Comparison of ENCODE assay signal across 20 cellular contexts in the genomic region with DNA sequence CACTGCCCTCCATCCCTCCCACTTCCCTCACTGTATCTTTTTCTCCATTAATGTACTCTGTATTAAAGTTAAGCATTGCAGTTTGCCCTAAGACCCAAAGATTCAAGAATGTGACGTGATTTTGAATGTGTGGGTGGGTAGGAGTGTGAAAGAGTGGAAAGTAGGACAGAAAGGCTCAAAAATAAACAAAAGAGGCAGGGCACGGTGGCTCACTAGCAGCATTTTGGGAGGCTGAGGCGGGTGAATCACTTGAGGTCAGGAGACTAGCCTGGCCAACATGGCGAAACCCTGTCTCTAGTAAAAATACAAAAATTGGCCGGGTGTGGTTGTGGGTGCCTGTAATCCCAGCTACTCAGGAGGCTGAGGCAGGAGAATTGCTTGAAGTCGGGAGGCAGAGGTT. TPM values are rescaled to one million over a fixed set of nuclear protein-coding genes. Genes with fewer than 3 reads are reported as not detected.
A peak's percentile ranks its signal among the peaks of the same experiment; 100 is the strongest.
DNase-seq lines count a peak whose midpoint lies in the region; ATAC-seq and TF ChIP-seq lines count a peak whose summit lies in the region.
"Had no signal": no experiment of that assay in that cellular context is flagged by ENCODE, and none has a peak within 500 bp of the region (broad histone marks: within the 10 kb centered on the region; RNA-seq: fewer than 3 reads in every experiment).

No MANE protein-coding gene starts in this region.

- H3K36me3 ChIP-seq in esophagus squamous epithelium: peaks cover 19 to 100% (median 84%) of the 10 kb centered on the region in 3 donors

- no peak overlapping the region for H3K27ac ChIP-seq in esophagus squamous epithelium
- H3K27ac ChIP-seq: epithelial cell of prostate, psoas muscle, upper lobe of left lung had no signal

- TF ChIP-seq POLR2A in esophagus squamous epithelium (IDR thresholded peaks at IDR 0.05): no peak

- peaks cover 96% of the 10 kb centered on the region for H3K36me3 Mint-ChIP-seq in activated T-cell treated with anti-CD3 and anti-CD28 coated beads, Interleukin-2, amount 50 U/mL, for 24 hours (ENCODE audit: low read depth)
- peaks cover 92% of the 10 kb centered on the region for H3K36me3 Mint-ChIP-seq in WTC11

- no peak for TF ChIP-seq CTCF in WTC11 (IDR thresholded peaks at IDR 0.05)
- TF ChIP-seq CTCF in esophagus squamous epithelium (IDR thresholded peaks at IDR 0.05): no peak

- DNase-seq in activated T-cell treated with anti-CD3 and anti-CD28 coated beads, Interleukin-2, amount 50 U/mL, for 24 hours: no peak
- DNase-seq in activated T-cell treated with anti-CD3 and anti-CD28 coated beads for 4 hours (no peak), WTC11 (ENCODE audit: low spot score) (no peak), fibroblast of gingiva (ENCODE audit: low read depth) (peak; percentile 30), stromal cell of bone marrow (ENCODE audit: low read depth) (peak; percentile 54), hippocampal formation (lab: John Stamatoyannopoulos, UW) (no peak), esophagus squamous epithelium (lab: John Stamatoyannopoulos, UW) (no peak)
- DNase-seq: CD8-positive, alpha-beta T cell; dermis blood vessel endothelial cell; DMS79; H7; immature natural killer cell; mammary epithelial cell; NCI-H1694; psoas muscle; stimulated activated naive CD4-positive, alpha-beta T cell; upper lobe of left lung had no signal

- H3K27me3 ChIP-seq in esophagus squamous epithelium: no peaks in the 10 kb centered on the region
- H3K27me3 ChIP-seq: upper lobe of left lung had no signal

- no peaks in the 10 kb centered on the region for H3K9me3 Mint-ChIP-seq in activated T-cell treated with anti-CD3 and anti-CD28 coated beads, Interleukin-2, amount 50 U/mL, for 24 hours
- peaks cover 5% of the 10 kb centered on the region for H3K9me3 Mint-ChIP-seq in WTC11
- H3K9me3 Mint-ChIP-seq: CD8-positive, alpha-beta T cell; immature natural killer cell; nephron had no signal

- no peaks in the 10 kb centered on the region for H3K27me3 Mint-ChIP-seq in activated T-cell treated with anti-CD3 and anti-CD28 coated beads, Interleukin-2, amount 50 U/mL, for 24 hours
- no peaks in the 10 kb centered on the region for H3K27me3 Mint-ChIP-seq in WTC11 (ENCODE audit: low read depth)

- peak overlapping the region; percentile 75 for H3K27ac Mint-ChIP-seq in activated T-cell treated with anti-CD3 and anti-CD28 coated beads, Interleukin-2, amount 50 U/mL, for 24 hours
- H3K27ac Mint-ChIP-seq in WTC11: 0 out of 2 replicates have a peak overlapping the region, but pooled peaks have one; percentile 16
- H3K27ac Mint-ChIP-seq: CD8-positive, alpha-beta T cell; nephron had no signal

- intact Hi-C loops in esophagus squamous epithelium (cut with DNase I): no loop called here

- H3K4me3 Mint-ChIP-seq in activated T-cell treated with anti-CD3 and anti-CD28 coated beads, Interleukin-2, amount 50 U/mL, for 24 hours: no peak overlapping the region
- H3K4me3 Mint-ChIP-seq in WTC11: no peak overlapping the region
- H3K4me3 Mint-ChIP-seq: CD8-positive, alpha-beta T cell; immature natural killer cell; nephron had no signal

- H3K9me3 ChIP-seq in esophagus squamous epithelium: no peaks in the 10 kb centered on the region
- H3K9me3 ChIP-seq: psoas muscle, upper lobe of left lung had no signal

- ATAC-seq in WTC11 (no peak), HG03457 (IDR thresholded peaks at IDR 0.05; ENCODE audit: unreplicated experiment) (no peak)
- ATAC-seq: CD8-positive, alpha-beta T cell; psoas muscle had no signal

- H3K4me1 Mint-ChIP-seq in activated T-cell treated with anti-CD3 and anti-CD28 coated beads, Interleukin-2, amount 50 U/mL, for 24 hours (ENCODE audit: low read depth): peaks cover 18% of the 10 kb centered on the region
- H3K4me1 Mint-ChIP-seq in WTC11: peaks cover 24% of the 10 kb centered on the region
- H3K4me1 Mint-ChIP-seq: immature natural killer cell, nephron had no signal

- 80 to 84% methylated on average over 5 to 6 of the region's 6 CpGs for WGBS in esophagus squamous epithelium, 2 donors

- no peak overlapping the region for H3K4me3 ChIP-seq in esophagus squamous epithelium
- H3K4me3 ChIP-seq: psoas muscle, upper lobe of left lung had no signal

- no peaks in the 10 kb centered on the region for H3K4me1 ChIP-seq in esophagus squamous epithelium
- H3K4me1 ChIP-seq: psoas muscle, upper lobe of left lung had no signal

- POLR2A ChIA-PET in WTC11 (lab: Charles Lee): no interaction called here

- CTCF ChIA-PET in WTC11 (lab: Charles Lee): no interaction called here

TF ChIP-seq in WTC11, 78 proteins besides CTCF, POLR2A, EP300 and RAD21:
- TF ChIP-seq ATF2 (CRISPR knock-in tag; IDR thresholded peaks at IDR 0.05; ENCODE audit: borderline replicate concordance, low read depth) (no peak), ZNF532 (CRISPR knock-in tag; IDR thresholded peaks at IDR 0.05; ENCODE audit: borderline replicate concordance) (no peak), CREM (CRISPR knock-in tag; IDR thresholded peaks at IDR 0.05) (no peak)

RNA-seq across cellular contexts. Expression of gene TFRC, which starts 18.4 kb away (rescaled TPM):
- total RNA-seq in WTC11 (2021) (92.8 to 143 TPM (median 93.4 TPM) in 3 replicates), esophagus squamous epithelium (100 to 1,000 TPM in 3 of 4 donors, 10 to 100 TPM in 1; 71.0 to 202 (median 151) TPM)

Comparison
In these comparisons a context has a peak if more than half of its experiments do, and no peak if none do; other contexts are left out.
1. DNase-seq: peak in fibroblast of gingiva (single experiment) and stromal cell of bone marrow (single experiment); none in activated T-cell treated with anti-CD3 and anti-CD28 coated beads, Interleukin-2, amount 50 U/mL, for 24 hours (single experiment), activated T-cell treated with anti-CD3 and anti-CD28 coated beads for 4 hours (single experiment), WTC11 (single experiment), hippocampal formation (0 of 2) and esophagus squamous epithelium (single experiment).